Comparison of ENCODE assay signal across 10 cellular contexts in the genomic region with DNA sequence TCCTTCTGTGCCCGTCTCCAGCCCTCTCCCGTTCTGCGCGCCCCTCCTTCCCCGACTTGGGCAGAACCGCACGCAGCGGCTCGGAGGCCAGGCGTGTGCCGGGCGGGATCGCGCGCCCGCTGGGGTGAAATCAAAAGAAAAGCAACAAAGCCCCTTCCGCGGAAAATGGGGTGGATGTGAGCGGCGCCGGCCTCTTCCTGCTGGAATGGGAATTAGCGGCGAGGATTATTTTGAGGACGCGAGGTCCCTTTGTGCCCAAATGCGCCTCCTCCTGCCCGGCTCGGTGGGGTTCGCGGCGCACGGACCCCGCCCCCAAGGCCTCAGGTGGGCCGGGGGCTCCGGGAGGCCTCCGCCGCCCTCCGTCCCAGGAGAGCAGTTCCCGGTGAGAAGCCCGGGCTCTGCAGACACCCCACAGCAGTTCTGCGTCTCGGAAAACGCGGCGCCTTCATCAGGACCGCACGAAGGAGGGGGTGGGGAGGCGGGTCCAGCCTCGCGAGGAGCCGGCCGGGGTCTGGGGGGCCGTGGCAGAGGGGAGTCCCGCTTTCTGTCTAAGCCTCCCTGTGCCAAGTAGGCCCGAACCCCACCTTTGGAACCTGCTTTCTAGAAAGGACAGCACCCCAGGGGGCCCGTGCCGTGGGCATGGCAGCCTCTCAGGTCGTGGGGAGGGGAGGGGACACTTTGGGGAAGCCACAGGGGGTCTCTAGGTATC.
DNase-seq lines count a peak whose midpoint lies in the region; TF ChIP-seq lines count a peak whose summit lies in the region.
"Had no signal": no experiment of that assay in that cellular context is flagged by ENCODE, and none has a peak within 500 bp of the region (broad histone marks: within the 10 kb centered on the region; RNA-seq: fewer than 3 reads in every experiment).

No MANE protein-coding gene starts in this region.

- no TSS peak for BruUV-seq in A673 (replicated peaks; lab: Mats Ljungman, UMichigan)

- CTCF ChIA-PET in A673 (lab: Charles Lee), result no interaction called here

- H3K4me1 ChIP-seq in A673 (ENCODE audit: insufficient read depth, low read length, poor library complexity, severe bottlenecking), result peaks cover 31% of the 10 kb centered on the region
- H3K4me1 ChIP-seq in mesodermal cell (ENCODE audit: control insufficient read depth, insufficient read depth, low read length, poor library complexity, severe bottlenecking), result peaks cover 11% of the 10 kb centered on the region

- H3K36me3 ChIP-seq in A673 (ENCODE audit: insufficient read depth, low read length, poor library complexity, severe bottlenecking) (no peaks in the 10 kb centered on the region), H7 (replicated peaks; ENCODE audit: control insufficient read depth, insufficient read depth, low read length) (no peaks in the 10 kb centered on the region), brain microvascular endothelial cell (replicated peaks) (no peaks in the 10 kb centered on the region), mesodermal cell (ENCODE audit: control insufficient read depth, insufficient read depth, low read length) (no peaks in the 10 kb centered on the region)

- WGBS in mesodermal cell (ENCODE audit: insufficient coverage in 2 of 2), 2 experiments, result 1 to 2% methylated on average over 33 to 42 of the region's 58 CpGs

- in situ Hi-C loops in brain microvascular endothelial cell (cut with HindIII; ENCODE audit: low pct_ligation_motif_present, low sequenced_read_pairs), result no loop called here

- intact Hi-C loops in A673 (cut with micrococcal nuclease; ENCODE audit: unreplicated experiment), result no loop called here

- no peaks in the 10 kb centered on the region for H3K9me3 ChIP-seq in A673 (ENCODE audit: low read depth, low read length, poor library complexity, severe bottlenecking)
- H3K9me3 ChIP-seq in mesodermal cell (ENCODE audit: control insufficient read depth, low read length), result no peaks in the 10 kb centered on the region

- TF ChIP-seq CTCF in A673 (conservative IDR thresholded peaks at IDR 0.05; ENCODE audit: low read depth, low read length) (no peak), brain microvascular endothelial cell (IDR thresholded peaks at IDR 0.05; ENCODE audit: low read depth, low read length, missing control alignments) (no peak)

- POLR2A ChIA-PET in A673 (lab: Charles Lee; ENCODE audit: low non-redundant PET), result no interaction called here

- H3K27me3 ChIP-seq in A673 (replicated peaks; ENCODE audit: insufficient read depth, low read depth, low read length, poor library complexity) (no peaks in the 10 kb centered on the region), H7 (ENCODE audit: control insufficient read depth, insufficient read depth, low read length) (peaks cover 2% of the 10 kb centered on the region; the same call in 1 of the 2 replicates), brain microvascular endothelial cell (replicated peaks) (peaks cover 27% of the 10 kb centered on the region)

- peak overlapping the region; percentile 58 for H3K27ac ChIP-seq in A673 (ENCODE audit: low read depth, low read length, poor library complexity, severe bottlenecking)
- no peak overlapping the region for H3K27ac ChIP-seq in brain microvascular endothelial cell
- no peak overlapping the region for H3K27ac ChIP-seq in mesodermal cell (ENCODE audit: low read depth, low read length, severe bottlenecking)

- DNase-seq in A673 (ENCODE audit: low spot score) (peak; percentile 58), H7 (peak; percentile 87), brain microvascular endothelial cell (no peak), HCEC 1CT (no peak), NOMO-1 treated with dmso at 0.1 percent for 144 hours (lab: John Stamatoyannopoulos, UW; ENCODE audit: unreplicated experiment) (no peak)
- no peak for DNase-seq in activated CD4-positive, alpha-beta T cell treated with anti-CD3 and anti-CD28 coated beads, Interleukin-2, amount 50 U/mL, for 48 hours
- DNase-seq in stimulated activated CD4-positive, alpha-beta T cell treated with anti-CD3 and anti-CD28 coated beads, Interleukin-15, amount 100 ng/mL, for 24 hours, result no peak
- DNase-seq: activated naive CD4-positive, alpha-beta T cell treated with Interleukin-2 at 50 U/mL for 16 hours; NCI-H774 had no signal

- peak overlapping the region; percentile 54 for H3K4me3 ChIP-seq in A673 (ENCODE audit: low read depth, low read length, poor library complexity, severe bottlenecking)
- H3K4me3 ChIP-seq in H7 (ENCODE audit: insufficient read depth, low read depth, low read length), result peak overlapping the region; percentile 60
- H3K4me3 ChIP-seq in brain microvascular endothelial cell (ENCODE audit: low read depth, low read length), result peak overlapping the region; percentile 9
- peak overlapping the region; percentile 36 for H3K4me3 ChIP-seq in mesodermal cell (ENCODE audit: extremely low read depth, insufficient read depth, low read length, poor library complexity, severe bottlenecking)

Comparison
In these comparisons a context has a peak if more than half of its experiments do, and no peak if none do; other contexts are left out.
1. DNase-seq: peak in A673 (single experiment) and H7 (single experiment); none in brain microvascular endothelial cell (single experiment), HCEC 1CT (single experiment), activated CD4-positive, alpha-beta T cell treated with anti-CD3 and anti-CD28 coated beads, Interleukin-2, amount 50 U/mL, for 48 hours (0 of 2), NOMO-1 treated with dmso at 0.1 percent for 144 hours (single experiment) and stimulated activated CD4-positive, alpha-beta T cell treated with anti-CD3 and anti-CD28 coated beads, Interleukin-15, amount 100 ng/mL, for 24 hours (single experiment).
2. H3K4me3 ChIP-seq: peak in every context shown above with its lines; median percentile 60 in H7; 54 in A673; 36 in mesodermal cell; 9 in brain microvascular endothelial cell.